ENCODE assay signal across 19 cellular contexts in genomic region chrX:97683256-97683655, GRCh38.
"Had no signal": no experiment of that assay in that cellular context is flagged by ENCODE, and none has a peak within 500 bp of the region (broad histone marks: within the 10 kb centered on the region; RNA-seq: fewer than 3 reads in every experiment).

No MANE protein-coding gene starts in this region.

- H3K27ac Mint-ChIP-seq: dendritic cell treated with granulocyte-macrophage colony-stimulating factor and Interleukin-4, amounts not matched to agents 40 ng/mL and 50 ng/mL, for 4 days; naive B cell; nephron; stimulated activated memory B cell treated with anti-CD40 and anti-IgM and Interleukin-4, amounts not matched to agents 10 μg/mL and 1 μg/mL and 100 μg/mL, for 72 hours; stimulated activated naive CD8-positive, alpha-beta T cell treated with anti-CD3 and anti-CD28 coated beads, Interleukin-15, amount 100 ng/mL, for 72 hours had no signal

- H3K4me1 Mint-ChIP-seq: naive B cell; nephron; stimulated activated memory B cell treated with anti-CD40 and anti-IgM and Interleukin-4, amounts not matched to agents 10 μg/mL and 1 μg/mL and 100 μg/mL, for 72 hours; stimulated activated naive CD8-positive, alpha-beta T cell treated with anti-CD3 and anti-CD28 coated beads, Interleukin-15, amount 100 ng/mL, for 72 hours had no signal

- ATAC-seq: left lobe of liver; right lobe of liver; stimulated activated memory B cell treated with anti-CD40 and anti-IgM and Interleukin-4, amounts not matched to agents 10 μg/mL and 1 μg/mL and 100 μg/mL, for 72 hours; stimulated activated naive CD8-positive, alpha-beta T cell treated with anti-CD3 and anti-CD28 coated beads, Interleukin-15, amount 100 ng/mL, for 72 hours had no signal

- H3K36me3 ChIP-seq: prostate gland, right lobe of liver, tibial nerve had no signal

- H3K79me2 ChIP-seq: hepatocyte, parathyroid adenoma had no signal

- H3K27me3 ChIP-seq: hepatocyte, right lobe of liver, testis had no signal

- H3K27me3 Mint-ChIP-seq: dendritic cell treated with granulocyte-macrophage colony-stimulating factor and Interleukin-4, amounts not matched to agents 40 ng/mL and 50 ng/mL, for 4 days; naive B cell; stimulated activated memory B cell treated with anti-CD40 and anti-IgM and Interleukin-4, amounts not matched to agents 10 μg/mL and 1 μg/mL and 100 μg/mL, for 72 hours; stimulated activated naive CD8-positive, alpha-beta T cell treated with anti-CD3 and anti-CD28 coated beads, Interleukin-15, amount 100 ng/mL, for 72 hours had no signal

- DNase-seq: cerebellar nuclear complex; erythroblast; foreskin melanocyte; head of caudate nucleus; midbrain; naive B cell; retina; right lobe of liver; stimulated activated CD4-positive, alpha-beta T cell treated with anti-CD3 and anti-CD28 coated beads, Interleukin-4, amount 100 ng/mL, for 1 hour; stimulated activated naive CD8-positive, alpha-beta T cell treated with anti-CD3 and anti-CD28 coated beads, Interleukin-15, amount 100 ng/mL, for 72 hours; testis had no signal

- H2AFZ ChIP-seq: hepatocyte, parathyroid adenoma had no signal

- H3K4me2 ChIP-seq: hepatocyte had no signal

- H3K36me3 Mint-ChIP-seq: naive B cell; stimulated activated memory B cell treated with anti-CD40 and anti-IgM and Interleukin-4, amounts not matched to agents 10 μg/mL and 1 μg/mL and 100 μg/mL, for 72 hours had no signal

- H3K9me3 Mint-ChIP-seq: dendritic cell treated with granulocyte-macrophage colony-stimulating factor and Interleukin-4, amounts not matched to agents 40 ng/mL and 50 ng/mL, for 4 days; naive B cell; nephron; stimulated activated memory B cell treated with anti-CD40 and anti-IgM and Interleukin-4, amounts not matched to agents 10 μg/mL and 1 μg/mL and 100 μg/mL, for 72 hours; stimulated activated naive CD8-positive, alpha-beta T cell treated with anti-CD3 and anti-CD28 coated beads, Interleukin-15, amount 100 ng/mL, for 72 hours had no signal

- H3K9ac ChIP-seq: parathyroid adenoma had no signal

- H3K4me3 Mint-ChIP-seq: dendritic cell treated with granulocyte-macrophage colony-stimulating factor and Interleukin-4, amounts not matched to agents 40 ng/mL and 50 ng/mL, for 4 days; naive B cell; nephron; stimulated activated memory B cell treated with anti-CD40 and anti-IgM and Interleukin-4, amounts not matched to agents 10 μg/mL and 1 μg/mL and 100 μg/mL, for 72 hours; stimulated activated naive CD8-positive, alpha-beta T cell treated with anti-CD3 and anti-CD28 coated beads, Interleukin-15, amount 100 ng/mL, for 72 hours had no signal

- H3K9me3 ChIP-seq: prostate gland, right lobe of liver, testis, tibial nerve had no signal

- H3K27ac ChIP-seq: hepatocyte, parathyroid adenoma, prostate gland, right lobe of liver, testis, tibial nerve had no signal

- H3K4me1 ChIP-seq: parathyroid adenoma, prostate gland, right lobe of liver, testis, tibial nerve had no signal

- H3K4me3 ChIP-seq: hepatocyte, prostate gland, right lobe of liver, testis, tibial nerve had no signal
